ENCODE assay signal across 1 cellular context in the genomic region with DNA sequence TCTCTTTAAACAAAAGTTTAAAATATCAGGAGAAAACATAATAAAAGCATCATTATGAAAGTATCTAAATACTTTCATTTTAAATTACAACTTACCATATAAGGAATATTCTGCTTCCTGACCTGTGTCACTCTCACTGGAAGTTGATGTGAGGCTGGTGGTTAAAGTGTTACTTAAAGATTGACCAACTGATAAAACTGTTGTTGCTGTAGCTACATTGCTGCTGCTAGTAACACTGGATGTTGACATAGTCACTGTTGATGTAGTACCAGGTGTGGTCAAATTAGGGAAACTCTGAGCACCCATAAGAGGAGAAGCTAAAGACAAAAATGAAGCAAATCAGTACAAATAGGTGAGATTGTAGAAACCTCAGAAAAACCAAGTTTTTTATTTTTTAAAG.
TF ChIP-seq lines count a peak whose summit lies in the region.

No MANE protein-coding gene starts in this region.

TF ChIP-seq in HepG2, 621 proteins besides CTCF, POLR2A, EP300 and RAD21 (continued from another document and continues in another):
- TF ChIP-seq, protein P1, sequence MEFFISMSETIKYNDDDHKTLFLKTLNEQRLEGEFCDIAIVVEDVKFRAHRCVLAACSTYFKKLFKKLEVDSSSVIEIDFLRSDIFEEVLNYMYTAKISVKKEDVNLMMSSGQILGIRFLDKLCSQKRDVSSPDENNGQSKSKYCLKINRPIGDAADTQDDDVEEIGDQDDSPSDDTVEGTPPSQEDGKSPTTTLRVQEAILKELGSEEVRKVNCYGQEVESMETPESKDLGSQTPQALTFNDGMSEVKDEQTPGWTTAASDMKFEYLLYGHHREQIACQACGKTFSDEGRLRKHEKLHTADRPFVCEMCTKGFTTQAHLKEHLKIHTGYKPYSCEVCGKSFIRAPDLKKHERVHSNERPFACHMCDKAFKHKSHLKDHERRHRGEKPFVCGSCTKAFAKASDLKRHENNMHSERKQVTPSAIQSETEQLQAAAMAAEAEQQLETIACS (CRISPR knock-in tag; IDR thresholded peaks at IDR 0.05): no peak
- no peak for TF ChIP-seq CHCHD3 (CRISPR knock-in tag; IDR thresholded peaks at IDR 0.05)
- TF ChIP-seq, protein P2, sequence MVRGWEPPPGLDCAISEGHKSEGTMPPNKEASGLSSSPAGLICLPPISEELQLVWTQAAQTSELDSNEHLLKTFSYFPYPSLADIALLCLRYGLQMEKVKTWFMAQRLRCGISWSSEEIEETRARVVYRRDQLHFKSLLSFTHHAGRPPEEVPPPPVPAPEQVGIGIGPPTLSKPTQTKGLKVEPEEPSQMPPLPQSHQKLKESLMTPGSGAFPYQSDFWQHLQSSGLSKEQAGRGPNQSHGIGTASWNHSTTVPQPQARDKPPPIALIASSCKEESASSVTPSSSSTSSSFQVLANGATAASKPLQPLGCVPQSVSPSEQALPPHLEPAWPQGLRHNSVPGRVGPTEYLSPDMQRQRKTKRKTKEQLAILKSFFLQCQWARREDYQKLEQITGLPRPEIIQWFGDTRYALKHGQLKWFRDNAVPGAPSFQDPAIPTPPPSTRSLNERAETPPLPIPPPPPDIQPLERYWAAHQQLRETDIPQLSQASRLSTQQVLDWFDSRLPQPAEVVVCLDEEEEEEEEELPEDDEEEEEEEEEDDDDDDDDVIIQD (CRISPR knock-in tag; IDR thresholded peaks at IDR 0.05; ENCODE audit: low read depth): peak; percentile 96
- TF ChIP-seq HDAC2 (CRISPR knock-in tag; IDR thresholded peaks at IDR 0.05): peak; percentile 59; the same call in 1 of the 2 replicates
- peak; percentile 73; the same call in 1 of the 2 replicates for TF ChIP-seq FOXO1 (CRISPR knock-in tag; IDR thresholded peaks at IDR 0.05)
- peak; percentile 66; the same call in 1 of the 2 replicates for TF ChIP-seq ZFP1 (CRISPR knock-in tag; IDR thresholded peaks at IDR 0.05)
- TF ChIP-seq FOXC1 (CRISPR knock-in tag; IDR thresholded peaks at IDR 0.05; ENCODE audit: borderline replicate concordance): no peak
- TF ChIP-seq, protein P3, sequence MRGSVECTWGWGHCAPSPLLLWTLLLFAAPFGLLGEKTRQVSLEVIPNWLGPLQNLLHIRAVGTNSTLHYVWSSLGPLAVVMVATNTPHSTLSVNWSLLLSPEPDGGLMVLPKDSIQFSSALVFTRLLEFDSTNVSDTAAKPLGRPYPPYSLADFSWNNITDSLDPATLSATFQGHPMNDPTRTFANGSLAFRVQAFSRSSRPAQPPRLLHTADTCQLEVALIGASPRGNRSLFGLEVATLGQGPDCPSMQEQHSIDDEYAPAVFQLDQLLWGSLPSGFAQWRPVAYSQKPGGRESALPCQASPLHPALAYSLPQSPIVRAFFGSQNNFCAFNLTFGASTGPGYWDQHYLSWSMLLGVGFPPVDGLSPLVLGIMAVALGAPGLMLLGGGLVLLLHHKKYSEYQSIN (CRISPR knock-in tag; IDR thresholded peaks at IDR 0.05; ENCODE audit: borderline replicate concordance): no peak
- TF ChIP-seq, protein P4, sequence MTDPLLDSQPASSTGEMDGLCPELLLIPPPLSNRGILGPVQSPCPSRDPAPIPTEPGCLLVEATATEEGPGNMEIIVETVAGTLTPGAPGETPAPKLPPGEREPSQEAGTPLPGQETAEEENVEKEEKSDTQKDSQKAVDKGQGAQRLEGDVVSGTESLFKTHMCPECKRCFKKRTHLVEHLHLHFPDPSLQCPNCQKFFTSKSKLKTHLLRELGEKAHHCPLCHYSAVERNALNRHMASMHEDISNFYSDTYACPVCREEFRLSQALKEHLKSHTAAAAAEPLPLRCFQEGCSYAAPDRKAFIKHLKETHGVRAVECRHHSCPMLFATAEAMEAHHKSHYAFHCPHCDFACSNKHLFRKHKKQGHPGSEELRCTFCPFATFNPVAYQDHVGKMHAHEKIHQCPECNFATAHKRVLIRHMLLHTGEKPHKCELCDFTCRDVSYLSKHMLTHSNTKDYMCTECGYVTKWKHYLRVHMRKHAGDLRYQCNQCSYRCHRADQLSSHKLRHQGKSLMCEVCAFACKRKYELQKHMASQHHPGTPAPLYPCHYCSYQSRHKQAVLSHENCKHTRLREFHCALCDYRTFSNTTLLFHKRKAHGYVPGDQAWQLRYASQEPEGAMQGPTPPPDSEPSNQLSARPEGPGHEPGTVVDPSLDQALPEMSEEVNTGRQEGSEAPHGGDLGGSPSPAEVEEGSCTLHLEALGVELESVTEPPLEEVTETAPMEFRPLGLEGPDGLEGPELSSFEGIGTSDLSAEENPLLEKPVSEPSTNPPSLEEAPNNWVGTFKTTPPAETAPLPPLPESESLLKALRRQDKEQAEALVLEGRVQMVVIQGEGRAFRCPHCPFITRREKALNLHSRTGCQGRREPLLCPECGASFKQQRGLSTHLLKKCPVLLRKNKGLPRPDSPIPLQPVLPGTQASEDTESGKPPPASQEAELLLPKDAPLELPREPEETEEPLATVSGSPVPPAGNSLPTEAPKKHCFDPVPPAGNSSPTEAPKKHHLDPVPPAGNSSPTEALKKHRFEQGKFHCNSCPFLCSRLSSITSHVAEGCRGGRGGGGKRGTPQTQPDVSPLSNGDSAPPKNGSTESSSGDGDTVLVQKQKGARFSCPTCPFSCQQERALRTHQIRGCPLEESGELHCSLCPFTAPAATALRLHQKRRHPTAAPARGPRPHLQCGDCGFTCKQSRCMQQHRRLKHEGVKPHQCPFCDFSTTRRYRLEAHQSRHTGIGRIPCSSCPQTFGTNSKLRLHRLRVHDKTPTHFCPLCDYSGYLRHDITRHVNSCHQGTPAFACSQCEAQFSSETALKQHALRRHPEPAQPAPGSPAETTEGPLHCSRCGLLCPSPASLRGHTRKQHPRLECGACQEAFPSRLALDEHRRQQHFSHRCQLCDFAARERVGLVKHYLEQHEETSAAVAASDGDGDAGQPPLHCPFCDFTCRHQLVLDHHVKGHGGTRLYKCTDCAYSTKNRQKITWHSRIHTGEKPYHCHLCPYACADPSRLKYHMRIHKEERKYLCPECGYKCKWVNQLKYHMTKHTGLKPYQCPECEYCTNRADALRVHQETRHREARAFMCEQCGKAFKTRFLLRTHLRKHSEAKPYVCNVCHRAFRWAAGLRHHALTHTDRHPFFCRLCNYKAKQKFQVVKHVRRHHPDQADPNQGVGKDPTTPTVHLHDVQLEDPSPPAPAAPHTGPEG (CRISPR knock-in tag; IDR thresholded peaks at IDR 0.05): no peak
- TF ChIP-seq FOXK1 (CRISPR knock-in tag; IDR thresholded peaks at IDR 0.05; ENCODE audit: borderline replicate concordance, low read depth): peak; percentile 95; the same call in 1 of the 2 replicates
- TF ChIP-seq ZNF598 (CRISPR knock-in tag; IDR thresholded peaks at IDR 0.05; ENCODE audit: borderline replicate concordance): no peak
- TF ChIP-seq, protein P5, sequence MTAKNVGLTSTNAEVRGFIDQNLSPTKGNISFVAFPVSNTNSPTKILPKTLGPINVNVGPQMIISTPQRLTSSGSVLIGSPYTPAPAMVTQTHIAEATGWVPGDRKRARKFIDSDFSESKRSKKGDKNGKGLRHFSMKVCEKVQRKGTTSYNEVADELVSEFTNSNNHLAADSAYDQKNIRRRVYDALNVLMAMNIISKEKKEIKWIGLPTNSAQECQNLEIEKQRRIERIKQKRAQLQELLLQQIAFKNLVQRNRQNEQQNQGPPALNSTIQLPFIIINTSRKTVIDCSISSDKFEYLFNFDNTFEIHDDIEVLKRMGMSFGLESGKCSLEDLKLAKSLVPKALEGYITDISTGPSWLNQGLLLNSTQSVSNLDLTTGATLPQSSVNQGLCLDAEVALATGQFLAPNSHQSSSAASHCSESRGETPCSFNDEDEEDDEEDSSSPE (CRISPR knock-in tag; IDR thresholded peaks at IDR 0.05): no peak; the same call in 1 of the 2 replicates
- TF ChIP-seq, protein P6, sequence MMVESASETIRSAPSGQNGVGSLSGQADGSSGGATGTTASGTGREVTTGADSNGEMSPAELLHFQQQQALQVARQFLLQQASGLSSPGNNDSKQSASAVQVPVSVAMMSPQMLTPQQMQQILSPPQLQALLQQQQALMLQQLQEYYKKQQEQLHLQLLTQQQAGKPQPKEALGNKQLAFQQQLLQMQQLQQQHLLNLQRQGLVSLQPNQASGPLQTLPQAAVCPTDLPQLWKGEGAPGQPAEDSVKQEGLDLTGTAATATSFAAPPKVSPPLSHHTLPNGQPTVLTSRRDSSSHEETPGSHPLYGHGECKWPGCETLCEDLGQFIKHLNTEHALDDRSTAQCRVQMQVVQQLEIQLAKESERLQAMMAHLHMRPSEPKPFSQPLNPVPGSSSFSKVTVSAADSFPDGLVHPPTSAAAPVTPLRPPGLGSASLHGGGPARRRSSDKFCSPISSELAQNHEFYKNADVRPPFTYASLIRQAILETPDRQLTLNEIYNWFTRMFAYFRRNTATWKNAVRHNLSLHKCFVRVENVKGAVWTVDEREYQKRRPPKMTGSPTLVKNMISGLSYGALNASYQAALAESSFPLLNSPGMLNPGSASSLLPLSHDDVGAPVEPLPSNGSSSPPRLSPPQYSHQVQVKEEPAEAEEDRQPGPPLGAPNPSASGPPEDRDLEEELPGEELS (CRISPR knock-in tag; IDR thresholded peaks at IDR 0.05): peak; percentile 84
- peak; percentile 90 for TF ChIP-seq ZNF614 (CRISPR knock-in tag; IDR thresholded peaks at IDR 0.05; ENCODE audit: borderline replicate concordance)
- 0 out of 2 replicates have a peak, but pooled peaks have one; percentile 40 for TF ChIP-seq RARA (CRISPR knock-in tag; IDR thresholded peaks at IDR 0.05)
- no peak for TF ChIP-seq KLF11 (CRISPR knock-in tag; IDR thresholded peaks at IDR 0.05)
- TF ChIP-seq, protein P7, sequence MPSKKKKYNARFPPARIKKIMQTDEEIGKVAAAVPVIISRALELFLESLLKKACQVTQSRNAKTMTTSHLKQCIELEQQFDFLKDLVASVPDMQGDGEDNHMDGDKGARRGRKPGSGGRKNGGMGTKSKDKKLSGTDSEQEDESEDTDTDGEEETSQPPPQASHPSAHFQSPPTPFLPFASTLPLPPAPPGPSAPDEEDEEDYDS (CRISPR knock-in tag; IDR thresholded peaks at IDR 0.05): peak; percentile 60; the same call in 1 of the 2 replicates
- TF ChIP-seq, protein P8, sequence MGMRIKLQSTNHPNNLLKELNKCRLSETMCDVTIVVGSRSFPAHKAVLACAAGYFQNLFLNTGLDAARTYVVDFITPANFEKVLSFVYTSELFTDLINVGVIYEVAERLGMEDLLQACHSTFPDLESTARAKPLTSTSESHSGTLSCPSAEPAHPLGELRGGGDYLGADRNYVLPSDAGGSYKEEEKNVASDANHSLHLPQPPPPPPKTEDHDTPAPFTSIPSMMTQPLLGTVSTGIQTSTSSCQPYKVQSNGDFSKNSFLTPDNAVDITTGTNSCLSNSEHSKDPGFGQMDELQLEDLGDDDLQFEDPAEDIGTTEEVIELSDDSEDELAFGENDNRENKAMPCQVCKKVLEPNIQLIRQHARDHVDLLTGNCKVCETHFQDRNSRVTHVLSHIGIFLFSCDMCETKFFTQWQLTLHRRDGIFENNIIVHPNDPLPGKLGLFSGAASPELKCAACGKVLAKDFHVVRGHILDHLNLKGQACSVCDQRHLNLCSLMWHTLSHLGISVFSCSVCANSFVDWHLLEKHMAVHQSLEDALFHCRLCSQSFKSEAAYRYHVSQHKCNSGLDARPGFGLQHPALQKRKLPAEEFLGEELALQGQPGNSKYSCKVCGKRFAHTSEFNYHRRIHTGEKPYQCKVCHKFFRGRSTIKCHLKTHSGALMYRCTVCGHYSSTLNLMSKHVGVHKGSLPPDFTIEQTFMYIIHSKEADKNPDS (CRISPR knock-in tag; IDR thresholded peaks at IDR 0.05): peak; percentile 86; the same call in 1 of the 2 replicates
- no peak for TF ChIP-seq SP5 (CRISPR knock-in tag; IDR thresholded peaks at IDR 0.05; ENCODE audit: borderline replicate concordance, low read depth)
- TF ChIP-seq, protein P9, sequence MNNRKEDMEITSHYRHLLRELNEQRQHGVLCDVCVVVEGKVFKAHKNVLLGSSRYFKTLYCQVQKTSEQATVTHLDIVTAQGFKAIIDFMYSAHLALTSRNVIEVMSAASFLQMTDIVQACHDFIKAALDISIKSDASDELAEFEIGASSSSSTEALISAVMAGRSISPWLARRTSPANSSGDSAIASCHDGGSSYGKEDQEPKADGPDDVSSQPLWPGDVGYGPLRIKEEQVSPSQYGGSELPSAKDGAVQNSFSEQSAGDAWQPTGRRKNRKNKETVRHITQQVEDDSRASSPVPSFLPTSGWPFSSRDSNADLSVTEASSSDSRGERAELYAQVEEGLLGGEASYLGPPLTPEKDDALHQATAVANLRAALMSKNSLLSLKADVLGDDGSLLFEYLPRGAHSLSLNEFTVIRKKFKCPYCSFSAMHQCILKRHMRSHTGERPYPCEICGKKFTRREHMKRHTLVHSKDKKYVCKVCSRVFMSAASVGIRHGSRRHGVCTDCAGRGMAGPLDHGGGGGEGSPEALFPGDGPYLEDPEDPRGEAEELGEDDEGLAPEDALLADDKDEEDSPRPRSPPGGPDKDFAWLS (CRISPR knock-in tag; IDR thresholded peaks at IDR 0.05; ENCODE audit: borderline replicate concordance): no peak
- TF ChIP-seq MIXL1 (CRISPR knock-in tag; IDR thresholded peaks at IDR 0.05): peak; percentile 68
- peak; percentile 37; the same call in 1 of the 2 replicates for TF ChIP-seq YEATS2 (CRISPR knock-in tag; IDR thresholded peaks at IDR 0.05; ENCODE audit: borderline replicate concordance)
- TF ChIP-seq ZNF383 (CRISPR knock-in tag; IDR thresholded peaks at IDR 0.05; ENCODE audit: borderline replicate concordance): no peak
- TF ChIP-seq, protein P10, sequence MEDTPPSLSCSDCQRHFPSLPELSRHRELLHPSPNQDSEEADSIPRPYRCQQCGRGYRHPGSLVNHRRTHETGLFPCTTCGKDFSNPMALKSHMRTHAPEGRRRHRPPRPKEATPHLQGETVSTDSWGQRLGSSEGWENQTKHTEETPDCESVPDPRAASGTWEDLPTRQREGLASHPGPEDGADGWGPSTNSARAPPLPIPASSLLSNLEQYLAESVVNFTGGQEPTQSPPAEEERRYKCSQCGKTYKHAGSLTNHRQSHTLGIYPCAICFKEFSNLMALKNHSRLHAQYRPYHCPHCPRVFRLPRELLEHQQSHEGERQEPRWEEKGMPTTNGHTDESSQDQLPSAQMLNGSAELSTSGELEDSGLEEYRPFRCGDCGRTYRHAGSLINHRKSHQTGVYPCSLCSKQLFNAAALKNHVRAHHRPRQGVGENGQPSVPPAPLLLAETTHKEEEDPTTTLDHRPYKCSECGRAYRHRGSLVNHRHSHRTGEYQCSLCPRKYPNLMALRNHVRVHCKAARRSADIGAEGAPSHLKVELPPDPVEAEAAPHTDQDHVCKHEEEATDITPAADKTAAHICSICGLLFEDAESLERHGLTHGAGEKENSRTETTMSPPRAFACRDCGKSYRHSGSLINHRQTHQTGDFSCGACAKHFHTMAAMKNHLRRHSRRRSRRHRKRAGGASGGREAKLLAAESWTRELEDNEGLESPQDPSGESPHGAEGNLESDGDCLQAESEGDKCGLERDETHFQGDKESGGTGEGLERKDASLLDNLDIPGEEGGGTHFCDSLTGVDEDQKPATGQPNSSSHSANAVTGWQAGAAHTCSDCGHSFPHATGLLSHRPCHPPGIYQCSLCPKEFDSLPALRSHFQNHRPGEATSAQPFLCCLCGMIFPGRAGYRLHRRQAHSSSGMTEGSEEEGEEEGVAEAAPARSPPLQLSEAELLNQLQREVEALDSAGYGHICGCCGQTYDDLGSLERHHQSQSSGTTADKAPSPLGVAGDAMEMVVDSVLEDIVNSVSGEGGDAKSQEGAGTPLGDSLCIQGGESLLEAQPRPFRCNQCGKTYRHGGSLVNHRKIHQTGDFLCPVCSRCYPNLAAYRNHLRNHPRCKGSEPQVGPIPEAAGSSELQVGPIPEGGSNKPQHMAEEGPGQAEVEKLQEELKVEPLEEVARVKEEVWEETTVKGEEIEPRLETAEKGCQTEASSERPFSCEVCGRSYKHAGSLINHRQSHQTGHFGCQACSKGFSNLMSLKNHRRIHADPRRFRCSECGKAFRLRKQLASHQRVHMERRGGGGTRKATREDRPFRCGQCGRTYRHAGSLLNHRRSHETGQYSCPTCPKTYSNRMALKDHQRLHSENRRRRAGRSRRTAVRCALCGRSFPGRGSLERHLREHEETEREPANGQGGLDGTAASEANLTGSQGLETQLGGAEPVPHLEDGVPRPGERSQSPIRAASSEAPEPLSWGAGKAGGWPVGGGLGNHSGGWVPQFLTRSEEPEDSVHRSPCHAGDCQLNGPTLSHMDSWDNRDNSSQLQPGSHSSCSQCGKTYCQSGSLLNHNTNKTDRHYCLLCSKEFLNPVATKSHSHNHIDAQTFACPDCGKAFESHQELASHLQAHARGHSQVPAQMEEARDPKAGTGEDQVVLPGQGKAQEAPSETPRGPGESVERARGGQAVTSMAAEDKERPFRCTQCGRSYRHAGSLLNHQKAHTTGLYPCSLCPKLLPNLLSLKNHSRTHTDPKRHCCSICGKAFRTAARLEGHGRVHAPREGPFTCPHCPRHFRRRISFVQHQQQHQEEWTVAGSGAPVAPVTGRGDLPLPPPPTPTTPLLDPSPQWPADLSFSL (CRISPR knock-in tag; IDR thresholded peaks at IDR 0.05): peak; percentile 13; the same call in 1 of the 2 replicates
